9 cellular contexts compared by ENCODE assay signal in the genomic region with DNA sequence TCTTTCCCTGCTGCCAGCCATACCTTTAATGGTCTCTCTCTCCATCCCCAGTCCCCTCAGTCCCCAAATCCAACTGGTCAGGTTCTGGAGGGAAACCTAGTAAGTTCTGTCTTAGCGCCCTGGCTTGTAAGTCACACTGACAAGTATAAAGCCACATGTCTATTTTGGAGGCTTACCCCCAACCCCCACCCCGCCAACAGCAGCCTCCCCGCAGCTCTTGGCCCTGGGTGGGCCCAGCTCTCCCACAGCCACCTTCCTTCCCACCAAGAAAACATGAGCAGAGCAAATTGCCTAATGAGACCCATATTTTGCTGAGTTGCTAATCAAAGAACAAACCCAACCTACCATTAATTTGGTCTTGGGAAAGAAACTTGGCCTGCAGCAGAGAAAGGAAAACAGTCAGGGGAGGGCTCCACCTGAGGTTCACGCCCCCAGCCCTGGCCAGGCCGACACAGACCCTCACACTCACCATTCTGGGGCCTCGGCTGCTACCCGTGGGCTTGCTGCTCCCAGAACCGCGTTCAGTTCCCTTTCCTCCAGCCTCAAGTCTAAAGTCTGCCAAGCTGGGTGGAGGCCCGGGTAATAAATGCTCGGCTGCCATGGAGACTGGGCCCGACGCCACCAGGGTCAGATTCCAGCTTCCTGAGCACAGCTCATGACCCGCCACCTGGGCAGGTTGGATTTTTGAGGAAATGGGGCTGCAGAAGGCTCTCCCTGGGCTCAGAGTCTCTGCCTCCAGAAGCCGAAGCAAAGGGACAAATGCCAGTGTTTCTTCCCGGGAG. TPM values are rescaled to one million over a fixed set of nuclear protein-coding genes. Genes with fewer than 3 reads are reported as not detected.
DNase-seq lines count a peak whose midpoint lies in the region; ATAC-seq, FAIRE-seq and TF ChIP-seq lines count a peak whose summit lies in the region.
"Had no signal": no experiment of that assay in that cellular context is flagged by ENCODE, and none has a peak within 500 bp of the region (broad histone marks: within the 10 kb centered on the region; RNA-seq: fewer than 3 reads in every experiment).

A gene with protein sequence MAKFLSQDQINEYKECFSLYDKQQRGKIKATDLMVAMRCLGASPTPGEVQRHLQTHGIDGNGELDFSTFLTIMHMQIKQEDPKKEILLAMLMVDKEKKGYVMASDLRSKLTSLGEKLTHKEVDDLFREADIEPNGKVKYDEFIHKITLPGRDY (minus strand): TSS at position 557 of the 782 bp plus-strand sequence. CDS start 85 bp downstream, at position 472.

- CTCF ChIA-PET in endothelial cell of umbilical vein (lab: Charles Lee), result interaction anchor here (0.7 to 1.7 kb wide), 3 partner anchors 11 to 341 kb away, joined by 3 to 10 read pairs (median 4); no protein-coding TSS in a partner anchor

- no peaks in the 10 kb centered on the region for H3K9me3 Mint-ChIP-seq in CD14-positive monocyte
- H3K9me3 Mint-ChIP-seq in nephron, result no peaks in the 10 kb centered on the region

- H2AFZ ChIP-seq in endothelial cell of umbilical vein (ENCODE audit: low read depth, low read length), result peak within 1 kb of the TSS; percentile 69

- H3K4me3 Mint-ChIP-seq in CD14-positive monocyte (peak within 1 kb of the TSS; percentile 81 to 93), nephron (peak within 1 kb of the TSS; percentile 19 to 61 (median 39))

- no peaks in the 10 kb centered on the region for H4K20me1 ChIP-seq in endothelial cell of umbilical vein (replicated peaks; ENCODE audit: control insufficient read depth, extremely low read depth, insufficient read depth, low read length)

- peak within 1 kb of the TSS; percentile 85 to 93 (median 92) for H3K27ac Mint-ChIP-seq in CD14-positive monocyte
- H3K27ac Mint-ChIP-seq in nephron, result peak within 1 kb of the TSS; percentile 82 to 93 (median 90)

- no peak for TF ChIP-seq CTCF in CD14-positive monocyte (IDR thresholded peaks at IDR 0.05)
- TF ChIP-seq CTCF in endothelial cell of umbilical vein (IDR thresholded peaks at IDR 0.05; ENCODE audit: extremely low read depth in 1 of 2, insufficient read depth in 1 of 2, low read depth in 1 of 2, low read length in 2 of 2), result no peak
- TF ChIP-seq CTCF in nephron (IDR thresholded peaks at IDR 0.05; ENCODE audit: unreplicated experiment in 3 of 3), result no peak

- ATAC-seq in GM21515 (IDR thresholded peaks at IDR 0.05; ENCODE audit: unreplicated experiment), result no peak

- H3K9me1 ChIP-seq in endothelial cell of umbilical vein (replicated peaks; ENCODE audit: control insufficient read depth, extremely low read depth, insufficient read depth, low read length), result no peaks in the 10 kb centered on the region

- no peaks in the 10 kb centered on the region for H3K36me3 ChIP-seq in endothelial cell of umbilical vein (ENCODE audit: control insufficient read depth in 2 of 2, extremely low read depth in 1 of 2, insufficient read depth in 2 of 2, low read length in 2 of 2)

- H3K4me1 ChIP-seq in endothelial cell of umbilical vein (ENCODE audit: control insufficient read depth, extremely low read depth, insufficient read depth, low read length), result peaks cover 15% of the 10 kb centered on the region

- dilution Hi-C loops in endothelial cell of umbilical vein (cut with MboI; ENCODE audit: extremely low pct_ligation_motif_present, low sequenced_read_pairs), result no loop called here

- no peak for TF ChIP-seq POLR2A in endothelial cell of umbilical vein (IDR thresholded peaks at IDR 0.05; ENCODE audit: low read depth, low read length)

- H3K36me3 Mint-ChIP-seq in CD14-positive monocyte (peaks cover 3 to 30% of the 10 kb centered on the region in 2 donors), nephron (ENCODE audit: low read depth) (no peaks in the 10 kb centered on the region)

- DNase-seq in CD14-positive monocyte (ENCODE audit: low spot score), result no peak
- DNase-seq in NCI-H2029 (lab: John Stamatoyannopoulos, UW), result peak; percentile 69
- DNase-seq in endothelial cell of umbilical vein (ENCODE audit: low read depth, low spot score), result peak; percentile 70
- no peak for DNase-seq in A172 (ENCODE audit: low spot score)
- no peak for DNase-seq in NCI-H345 treated with DMSO at 0.1 percent for 48 hours (lab: John Stamatoyannopoulos, UW; ENCODE audit: unreplicated experiment)
- no peak for DNase-seq in NCI-H1930 (lab: John Stamatoyannopoulos, UW)

- H3K9me3 ChIP-seq in endothelial cell of umbilical vein (replicated peaks; ENCODE audit: control insufficient read depth, insufficient read depth, low read length), result no peaks in the 10 kb centered on the region
- H3K9me3 ChIP-seq: SJSA1 had no signal

- POLR2A ChIA-PET in endothelial cell of umbilical vein (lab: Charles Lee), result interaction anchor here (0.6 kb wide), 1 partner anchor 155 kb away, joined by 3 read pairs; no protein-coding TSS in a partner anchor

- BruUV-seq in endothelial cell of umbilical vein (replicated peaks; lab: Mats Ljungman, UMichigan), result no TSS peak

- H3K4me3 ChIP-seq in endothelial cell of umbilical vein (replicated peaks in 1 of 3; ENCODE audit: insufficient read depth in 1 of 3, low read depth in 1 of 3, low read length in 3 of 3), result peak within 1 kb of the TSS in 1 of 3 experiments; percentile 15
- H3K4me3 ChIP-seq: SJSA1 had no signal

- no peaks in the 10 kb centered on the region for H3K27me3 ChIP-seq in endothelial cell of umbilical vein (ENCODE audit: control insufficient read depth in 2 of 2, insufficient read depth in 2 of 2, low read length in 2 of 2)
- H3K27me3 ChIP-seq: SJSA1 had no signal

- H3K27ac ChIP-seq in endothelial cell of umbilical vein (ENCODE audit: insufficient read depth, low read depth, low read length), result peak within 1 kb of the TSS; percentile 8
- H3K27ac ChIP-seq: SJSA1 had no signal

- H3K4me1 Mint-ChIP-seq in CD14-positive monocyte (peaks cover 87% of the 10 kb centered on the region), nephron (peaks cover 42% of the 10 kb centered on the region)

- H3K27me3 Mint-ChIP-seq in CD14-positive monocyte (ENCODE audit: low read depth in 3 of 3), result peaks cover 0 to 2% (median 0%) of the 10 kb centered on the region in 3 donors
- no peaks in the 10 kb centered on the region for H3K27me3 Mint-ChIP-seq in nephron (ENCODE audit: low read depth)

- H3K4me2 ChIP-seq in endothelial cell of umbilical vein (ENCODE audit: insufficient read depth, low read length), result peak within 1 kb of the TSS; percentile 71

- intact Hi-C loops in CD14-positive monocyte (cut with micrococcal nuclease), result no loop called here
- intact Hi-C loops in endothelial cell of umbilical vein (cut with micrococcal nuclease), result loop anchor here (2.0 kb wide), 1 partner anchor 24 kb away; the partner anchor contains the start of gene CLN6

- peak; percentile 56 for FAIRE-seq in endothelial cell of umbilical vein (lab: Jason Lieb, UNC)

- H3K79me2 ChIP-seq in endothelial cell of umbilical vein (ENCODE audit: control insufficient read depth, insufficient read depth, low read length), result no peaks in the 10 kb centered on the region

- H3K9ac ChIP-seq in endothelial cell of umbilical vein (replicated peaks; ENCODE audit: extremely low read depth, insufficient read depth, low read length), result no peak within 1 kb of the TSS

TF ChIP-seq in endothelial cell of umbilical vein, 7 proteins besides CTCF, POLR2A, EP300 and RAD21:
- TF ChIP-seq JUN (IDR thresholded peaks at IDR 0.05; ENCODE audit: borderline replicate concordance, insufficient read depth, insufficient read length, low read depth) (no peak), POLR2AphosphoS5 (IDR thresholded peaks at IDR 0.05; ENCODE audit: insufficient read depth, low read depth, low read length) (peak; percentile 20)

RNA-seq across cellular contexts. Expression of the gene that starts here (rescaled TPM):
- polyA plus RNA-seq in CD14-positive monocyte (10 to 100 TPM; 38.8 to 44.5 TPM), endothelial cell of umbilical vein (1.9 and 2.6 TPM in 2 replicates)
- 5.9 and 10.1 TPM in 2 replicates for total RNA-seq in endothelial cell of umbilical vein
- 3.9 and 4.9 TPM in 2 replicates for polyA plus RNA-seq in endothelial cell of umbilical vein (2011; cell fraction: cytosol; rRNA removed)
- 19.0 and 26.6 TPM in 2 replicates for polyA plus RNA-seq in endothelial cell of umbilical vein (2011; cell fraction: nucleus; rRNA removed)
- polyA plus RNA-seq in endothelial cell of umbilical vein (2012), result 5.2 and 5.9 TPM in 2 replicates
- 1.7 and 1.8 TPM in 2 replicates for polyA minus RNA-seq in endothelial cell of umbilical vein
- 1.0 TPM for polyA minus RNA-seq in endothelial cell of umbilical vein (2011; cell fraction: cytosol; rRNA and poly(A)+ RNA removed)
- polyA minus RNA-seq in endothelial cell of umbilical vein (2011; cell fraction: nucleus; rRNA and poly(A)+ RNA removed), result 4.0 and 4.3 TPM in 2 replicates
- total RNA-seq in A172 (2014; rRNA removed; shearing (Covaris generic)), result 1.4 and 5.2 TPM in 2 replicates

Comparison
In these comparisons a context has a peak if more than half of its experiments do, and no peak if none do; other contexts are left out.
1. DNase-seq: peak in NCI-H2029 (single experiment) and endothelial cell of umbilical vein (single experiment); none in CD14-positive monocyte (single experiment), A172 (single experiment), NCI-H345 treated with DMSO at 0.1 percent for 48 hours (single experiment) and NCI-H1930 (0 of 2).